In the genomic region with DNA sequence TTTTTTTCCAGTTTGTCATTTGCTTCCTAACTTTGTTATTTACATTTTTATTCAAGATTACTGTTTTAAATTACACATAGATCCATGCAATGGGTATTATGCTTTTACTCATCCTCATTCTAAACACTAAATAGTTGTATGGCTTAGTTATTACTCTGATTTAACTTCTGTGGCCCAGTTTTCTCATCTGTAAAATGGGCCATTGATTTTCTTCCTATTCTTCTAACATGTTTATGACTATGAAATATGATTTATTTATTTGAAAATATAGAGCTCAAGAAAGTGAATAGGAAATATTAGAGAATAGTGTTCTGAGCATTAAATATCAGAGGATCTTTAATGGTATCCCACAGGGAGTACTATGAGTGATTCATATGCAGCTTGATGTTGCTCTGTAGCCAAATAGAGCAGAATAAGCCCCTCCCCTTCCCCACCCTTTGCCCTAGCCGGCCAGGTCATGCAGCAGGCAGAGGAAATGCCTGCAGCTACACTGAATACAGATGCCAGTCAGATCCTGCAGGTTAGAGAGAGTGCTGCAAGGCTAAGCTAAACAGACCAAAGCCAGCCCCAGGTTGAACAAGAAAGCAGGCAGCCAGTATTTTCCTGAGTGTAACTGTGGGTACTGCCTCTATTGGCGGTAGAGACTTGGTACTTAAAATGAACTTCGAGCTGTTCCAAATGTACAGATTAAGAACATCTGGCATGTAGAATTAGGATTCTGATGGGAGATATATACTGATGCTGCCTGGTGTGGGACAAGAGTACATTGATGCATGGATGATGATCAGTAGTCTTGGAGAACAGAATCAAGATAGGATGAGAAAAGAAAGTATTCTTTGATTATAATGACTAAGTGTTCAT, we compare ENCODE assay signal across 8 cellular contexts. TPM values are rescaled to one million over a fixed set of nuclear protein-coding genes. Genes with fewer than 3 reads are reported as not detected.
A peak's percentile ranks its signal among the peaks of the same experiment; 100 is the strongest.
DNase-seq lines count a peak whose midpoint lies in the region; ATAC-seq and TF ChIP-seq lines count a peak whose summit lies in the region.

No MANE protein-coding gene starts in this region.

- no peaks in the 10 kb centered on the region for H3K9me3 Mint-ChIP-seq in naive thymus-derived CD8-positive, alpha-beta T cell

- no peaks in the 10 kb centered on the region for H3K36me3 Mint-ChIP-seq in naive thymus-derived CD8-positive, alpha-beta T cell

- POLR2A ChIA-PET in naive thymus-derived CD8-positive, alpha-beta T cell (lab: Charles Lee), result interaction anchor here (0.6 to 1.0 kb wide), 3 partner anchors 40 to 135 kb away, joined by 3 to 7 read pairs (median 3); a partner anchor contains a TSS

- no peaks in the 10 kb centered on the region for H3K27me3 Mint-ChIP-seq in naive thymus-derived CD8-positive, alpha-beta T cell

- peaks cover 5 to 53% (median 7%) of the 10 kb centered on the region in 4 donors for H3K4me1 Mint-ChIP-seq in naive thymus-derived CD8-positive, alpha-beta T cell

- peak overlapping the region in 7 of 10 donors; percentile 4 to 76 (median 39) for H3K27ac Mint-ChIP-seq in naive thymus-derived CD8-positive, alpha-beta T cell

- no peak overlapping the region for H3K4me3 Mint-ChIP-seq in naive thymus-derived CD8-positive, alpha-beta T cell

- ATAC-seq in GM18858 (IDR thresholded peaks at IDR 0.05; ENCODE audit: unreplicated experiment) (peak; percentile 40), HG03354 (IDR thresholded peaks at IDR 0.05; ENCODE audit: poor library complexity, severe bottlenecking, unreplicated experiment) (peak; percentile 61), SK-N-SH treated with all-trans-retinoic acid at 6 μM for 48 hours (peak; percentile 88)
- ATAC-seq in naive thymus-derived CD8-positive, alpha-beta T cell, result peak; percentile 87 to 89

- DNase-seq in AG08396 (ENCODE audit: low spot score), result peak; percentile 69
- peak; percentile 90 to 92 for DNase-seq in dermis microvascular lymphatic vessel endothelial cell (ENCODE audit: low read depth in 2 of 2)
- DNase-seq in naive thymus-derived CD8-positive, alpha-beta T cell, result peak in 4 of 10 donors; percentile 11 to 42 (median 22)
- no peak for DNase-seq in CD1c-positive myeloid dendritic cell (ENCODE audit: extremely low spot score)
- no peak for DNase-seq in pons (ENCODE audit: low spot score)

TF ChIP-seq in SK-N-SH treated with all-trans-retinoic acid at 6 μM for 48 hours, 23 proteins besides CTCF, POLR2A, EP300 and RAD21:
- TF ChIP-seq ISL1 (CRISPR knock-in tag; IDR thresholded peaks at IDR 0.05) (no peak), TCF4 (CRISPR knock-in tag; IDR thresholded peaks at IDR 0.05; ENCODE audit: borderline replicate concordance) (peak; percentile 64; the same call in 1 of the 2 replicates)
- TF ChIP-seq, protein P1, sequence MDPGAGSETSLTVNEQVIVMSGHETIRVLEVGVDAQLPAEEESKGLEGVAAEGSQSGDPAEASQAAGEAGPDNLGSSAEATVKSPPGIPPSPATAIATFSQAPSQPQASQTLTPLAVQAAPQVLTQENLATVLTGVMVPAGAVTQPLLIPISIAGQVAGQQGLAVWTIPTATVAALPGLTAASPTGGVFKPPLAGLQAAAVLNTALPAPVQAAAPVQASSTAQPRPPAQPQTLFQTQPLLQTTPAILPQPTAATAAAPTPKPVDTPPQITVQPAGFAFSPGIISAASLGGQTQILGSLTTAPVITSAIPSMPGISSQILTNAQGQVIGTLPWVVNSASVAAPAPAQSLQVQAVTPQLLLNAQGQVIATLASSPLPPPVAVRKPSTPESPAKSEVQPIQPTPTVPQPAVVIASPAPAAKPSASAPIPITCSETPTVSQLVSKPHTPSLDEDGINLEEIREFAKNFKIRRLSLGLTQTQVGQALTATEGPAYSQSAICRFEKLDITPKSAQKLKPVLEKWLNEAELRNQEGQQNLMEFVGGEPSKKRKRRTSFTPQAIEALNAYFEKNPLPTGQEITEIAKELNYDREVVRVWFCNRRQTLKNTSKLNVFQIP (CRISPR knock-in tag; IDR thresholded peaks at IDR 0.05; ENCODE audit: borderline replicate concordance, low read depth), result no peak
- TF ChIP-seq, protein P2, sequence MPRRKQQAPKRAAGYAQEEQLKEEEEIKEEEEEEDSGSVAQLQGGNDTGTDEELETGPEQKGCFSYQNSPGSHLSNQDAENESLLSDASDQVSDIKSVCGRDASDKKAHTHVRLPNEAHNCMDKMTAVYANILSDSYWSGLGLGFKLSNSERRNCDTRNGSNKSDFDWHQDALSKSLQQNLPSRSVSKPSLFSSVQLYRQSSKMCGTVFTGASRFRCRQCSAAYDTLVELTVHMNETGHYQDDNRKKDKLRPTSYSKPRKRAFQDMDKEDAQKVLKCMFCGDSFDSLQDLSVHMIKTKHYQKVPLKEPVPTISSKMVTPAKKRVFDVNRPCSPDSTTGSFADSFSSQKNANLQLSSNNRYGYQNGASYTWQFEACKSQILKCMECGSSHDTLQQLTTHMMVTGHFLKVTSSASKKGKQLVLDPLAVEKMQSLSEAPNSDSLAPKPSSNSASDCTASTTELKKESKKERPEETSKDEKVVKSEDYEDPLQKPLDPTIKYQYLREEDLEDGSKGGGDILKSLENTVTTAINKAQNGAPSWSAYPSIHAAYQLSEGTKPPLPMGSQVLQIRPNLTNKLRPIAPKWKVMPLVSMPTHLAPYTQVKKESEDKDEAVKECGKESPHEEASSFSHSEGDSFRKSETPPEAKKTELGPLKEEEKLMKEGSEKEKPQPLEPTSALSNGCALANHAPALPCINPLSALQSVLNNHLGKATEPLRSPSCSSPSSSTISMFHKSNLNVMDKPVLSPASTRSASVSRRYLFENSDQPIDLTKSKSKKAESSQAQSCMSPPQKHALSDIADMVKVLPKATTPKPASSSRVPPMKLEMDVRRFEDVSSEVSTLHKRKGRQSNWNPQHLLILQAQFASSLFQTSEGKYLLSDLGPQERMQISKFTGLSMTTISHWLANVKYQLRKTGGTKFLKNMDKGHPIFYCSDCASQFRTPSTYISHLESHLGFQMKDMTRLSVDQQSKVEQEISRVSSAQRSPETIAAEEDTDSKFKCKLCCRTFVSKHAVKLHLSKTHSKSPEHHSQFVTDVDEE (CRISPR knock-in tag; IDR thresholded peaks at IDR 0.05), result peak; percentile 73; the same call in 1 of the 2 replicates
TF ChIP-seq in SK-N-SH treated with all-trans-retinoic acid at 6 μM for 48 hours: peak in this region for 2.

RNA-seq across cellular contexts. Expression of a gene that starts 11.7 kb away (rescaled TPM):
- 4.4 and 10.1 TPM in 2 replicates for total RNA-seq in dermis microvascular lymphatic vessel endothelial cell
- total RNA-seq in naive thymus-derived CD8-positive, alpha-beta T cell, result 10 to 100 TPM; 14.3 to 18.1 TPM
- 10 to 100 TPM; 12.4 to 13.2 (median 12.5) TPM for polyA plus RNA-seq in naive thymus-derived CD8-positive, alpha-beta T cell

Comparison
In these comparisons a context has a peak if more than half of its experiments do, and no peak if none do; other contexts are left out.
1. DNase-seq: peak in AG08396 (single experiment) and dermis microvascular lymphatic vessel endothelial cell (2 of 2); none in CD1c-positive myeloid dendritic cell (single experiment) and pons (single experiment).
2. Peak in every context shown above with its lines, with median percentiles within 50 percentile points of each other: ATAC-seq.